8 cellular contexts compared by ENCODE assay signal in genomic region chr1:145859491-145860159, GRCh38. TPM values are rescaled to one million over a fixed set of nuclear protein-coding genes. Genes with fewer than 3 reads are reported as not detected.
DNase-seq lines count a peak whose midpoint lies in the region; ATAC-seq and TF ChIP-seq lines count a peak whose summit lies in the region.

No MANE protein-coding gene starts in this region.

- peak overlapping the region; percentile 92 for H3K4me3 ChIP-seq in AG04449 (ENCODE audit: low read depth, low read length)

- DNase-seq in AG04449 (ENCODE audit: low read depth, low spot score) (no peak), NCI-H2227 (lab: John Stamatoyannopoulos, UW; ENCODE audit: unreplicated experiment) (peak; percentile 93), activated B cell treated with CpG ODN at 0.5 μM for 24 hours (peak; percentile 81), caudate nucleus (lab: John Stamatoyannopoulos, UW) (peak in 60 of 61 donors; percentile 20 to 84 (median 68)), islet precursor cell (peak; percentile 95)
- DNase-seq in stimulated activated CD4-positive, alpha-beta T cell treated with anti-CD3 and anti-CD28 coated beads, Interleukin-12 subunit alpha, Interleukin-12 subunit beta, amount 100 ng/mL, for 48 hours (ENCODE audit: low read depth in 2 of 3, low spot score in 1 of 3) = peak; percentile 37 to 78 (median 66)

- peaks cover 31% of the 10 kb centered on the region for H3K36me3 Mint-ChIP-seq in activated B cell treated with CpG ODN at 0.5 μM for 24 hours (ENCODE audit: low read depth)

- ATAC-seq in GM18870 (IDR thresholded peaks at IDR 0.05; ENCODE audit: unreplicated experiment) (peak; percentile 59), HG03108 (IDR thresholded peaks at IDR 0.05; ENCODE audit: unreplicated experiment) (peak; percentile 66), activated B cell treated with CpG ODN at 0.5 μM for 24 hours (ENCODE audit: low read depth) (peak; percentile 63)

- CTCF ChIA-PET in AG04449 (lab: Yijun Ruan, JAX) (interaction anchor here (0.9 to 10.1 kb wide), 14 partner anchors 11 to 157 kb away, joined by 3 to 220 read pairs (median 5); partner anchors contain the start of genes ANKRD35, ITGA10, NUDT17 and RBM8A), activated B cell treated with CpG ODN at 0.5 μM for 24 hours (lab: Charles Lee) (interaction anchor here (0.6 to 6.4 kb wide), 8 partner anchors 9 to 154 kb away, joined by 3 to 98 read pairs (median 6); partner anchors contain the start of genes ITGA10, NUDT17 and RBM8A)

- POLR2A ChIA-PET in AG04449 (lab: Yijun Ruan, JAX) = interaction anchor here (0.6 to 3.0 kb wide), 14 partner anchors 9 to 192 kb away, joined by 3 to 80 read pairs (median 6); partner anchors contain the start of genes ANKRD34A, ANKRD35, LIX1L and NUDT17
- POLR2A ChIA-PET in activated B cell treated with CpG ODN at 0.5 μM for 24 hours (lab: Charles Lee) = interaction anchor here (0.5 to 4.3 kb wide), 31 partner anchors 8 to 579 kb away, joined by 3 to 151 read pairs (median 8); partner anchors contain the start of genes ANKRD34A, ANKRD35, LIX1L and NUDT17

- H3K4me1 Mint-ChIP-seq in activated B cell treated with CpG ODN at 0.5 μM for 24 hours = peaks cover 14% of the 10 kb centered on the region

- H3K27ac Mint-ChIP-seq in activated B cell treated with CpG ODN at 0.5 μM for 24 hours = peak overlapping the region; percentile 92

- peak overlapping the region; percentile 94 for H3K27ac ChIP-seq in caudate nucleus (ENCODE audit: low read depth, low read length)

- H3K4me3 Mint-ChIP-seq in activated B cell treated with CpG ODN at 0.5 μM for 24 hours = peak overlapping the region; percentile 96

- intact Hi-C loops in activated B cell treated with CpG ODN at 0.5 μM for 24 hours (cut with micrococcal nuclease) = loop anchor here (1.0 kb wide), 10 partner anchors 14 to 179 kb away; partner anchors contain the start of genes ANKRD35, ITGA10, NUDT17 and PEX11B

- H3K27me3 Mint-ChIP-seq in activated B cell treated with CpG ODN at 0.5 μM for 24 hours = peaks cover 2% of the 10 kb centered on the region

- H3K9me3 Mint-ChIP-seq in activated B cell treated with CpG ODN at 0.5 μM for 24 hours = no peaks in the 10 kb centered on the region

- TF ChIP-seq CTCF in AG04449 (IDR thresholded peaks at IDR 0.05; ENCODE audit: insufficient read depth, low read length, missing control alignments) (peak; percentile 4), activated B cell treated with CpG ODN at 0.5 μM for 24 hours (IDR thresholded peaks at IDR 0.05) (no peak)

RNA-seq across cellular contexts. Expression of gene PIAS3, which starts 0.7 kb away (rescaled TPM):
- 29.0 and 30.9 TPM in 2 replicates for total RNA-seq in activated B cell treated with CpG ODN at 0.5 μM for 24 hours

RNA-seq across cellular contexts. Expression of gene NUDT17, which starts 14.2 kb away (rescaled TPM):
- total RNA-seq in activated B cell treated with CpG ODN at 0.5 μM for 24 hours = 2.9 and 5.4 TPM in 2 replicates

RNA-seq across cellular contexts. Expression of gene ANKRD35, which starts 26.0 kb away (rescaled TPM):
- not detected in 2 replicates for total RNA-seq in activated B cell treated with CpG ODN at 0.5 μM for 24 hours

RNA-seq across cellular contexts. Expression of gene POLR3C, which starts 35.6 kb away (rescaled TPM):
- total RNA-seq in activated B cell treated with CpG ODN at 0.5 μM for 24 hours = 43.7 and 51.2 TPM in 2 replicates

RNA-seq across cellular contexts. Expression of gene RNF115, which starts 35.7 kb away (rescaled TPM):
- 15.3 and 19.7 TPM in 2 replicates for total RNA-seq in activated B cell treated with CpG ODN at 0.5 μM for 24 hours
